ENCODE assay signal across 12 cellular contexts in the genomic region with DNA sequence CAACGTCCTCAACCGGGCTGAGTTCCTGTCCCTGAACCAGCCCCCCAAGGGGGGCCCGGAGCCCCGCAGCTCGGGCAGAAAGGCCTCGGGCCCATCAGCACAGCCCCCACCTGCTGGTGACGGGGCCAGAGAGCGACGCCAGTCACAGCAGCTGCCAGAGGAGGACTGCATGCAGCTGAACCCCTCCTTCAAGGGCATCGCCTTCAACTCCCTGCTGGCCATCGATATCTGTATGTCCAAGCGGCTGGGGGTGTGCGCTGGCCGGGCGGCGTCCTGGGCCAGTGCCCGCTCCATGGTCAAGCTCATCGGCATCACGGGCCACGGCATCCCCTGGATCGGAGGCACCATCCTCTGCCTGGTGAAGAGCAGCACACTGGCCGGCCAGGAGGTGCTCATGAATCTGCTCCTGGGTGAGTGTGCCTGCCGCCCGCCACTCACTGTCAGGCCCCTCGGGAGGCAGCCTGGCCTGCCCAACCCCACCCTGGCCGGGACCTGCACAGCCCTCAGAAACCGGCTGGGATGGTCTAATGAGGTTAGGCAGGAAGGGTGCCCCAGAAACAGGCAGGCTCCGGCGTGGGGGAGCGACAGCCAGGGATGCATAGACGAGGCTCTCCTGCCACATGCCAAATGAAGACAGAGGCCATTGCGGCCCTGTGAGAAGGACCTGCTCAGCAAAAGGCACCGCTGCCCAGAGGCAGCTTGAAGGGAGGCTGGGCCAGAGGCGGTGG. TPM values are rescaled to one million over a fixed set of nuclear protein-coding genes. Genes with fewer than 3 reads are reported as not detected.
DNase-seq lines count a peak whose midpoint lies in the region; ATAC-seq and TF ChIP-seq lines count a peak whose summit lies in the region.
"Had no signal": no experiment of that assay in that cellular context is flagged by ENCODE, and none has a peak within 500 bp of the region (broad histone marks: within the 10 kb centered on the region; RNA-seq: fewer than 3 reads in every experiment).

No MANE protein-coding gene starts in this region.

- H3K4me3 ChIP-seq in SK-N-SH (ENCODE audit: low read depth in 2 of 2, low read length in 1 of 2), result peak overlapping the region; percentile 57 to 66
- peak overlapping the region; percentile 69 for H3K4me3 ChIP-seq in fibroblast of the aortic adventitia (ENCODE audit: low read depth, low read length)
- peak overlapping the region; percentile 23 for H3K4me3 ChIP-seq in neuron (ENCODE audit: low read length)

- POLR2A ChIA-PET in SK-N-SH (lab: Yijun Ruan, JAX), result interaction anchor here (0.8 to 1.9 kb wide), 3 partner anchors 11 to 15 kb away, joined by 3 to 6 read pairs (median 3); no protein-coding TSS in a partner anchor

- peaks cover 21% of the 10 kb centered on the region for H3K79me2 ChIP-seq in SK-N-SH (ENCODE audit: insufficient read depth)

- no peaks in the 10 kb centered on the region for H3K9me3 ChIP-seq in SK-N-SH
- H3K9me3 ChIP-seq in neuron (ENCODE audit: low read length), result no peaks in the 10 kb centered on the region

- ATAC-seq in activated T-cell treated with anti-CD3 and anti-CD28 coated beads, Interleukin-2, amount 50 U/mL, for 72 hours (replicated peaks in 1 of 2), result no peak
- no peak for ATAC-seq in HG02642 (IDR thresholded peaks at IDR 0.05; ENCODE audit: poor library complexity, unreplicated experiment)

- H3K36me3 Mint-ChIP-seq in activated T-cell treated with anti-CD3 and anti-CD28 coated beads, Interleukin-2, amount 50 U/mL, for 72 hours (ENCODE audit: insufficient read depth in 2 of 2), result no peaks in the 10 kb centered on the region
- H3K36me3 Mint-ChIP-seq: CD4-positive, CD25-positive, alpha-beta regulatory T cell had no signal

- peak overlapping the region; percentile 50 to 83 for H3K27ac ChIP-seq in SK-N-SH (ENCODE audit: low read depth in 2 of 2, low read length in 1 of 2)

- no peaks in the 10 kb centered on the region for H3K27me3 Mint-ChIP-seq in activated T-cell treated with anti-CD3 and anti-CD28 coated beads, Interleukin-2, amount 50 U/mL, for 72 hours (ENCODE audit: low read depth)
- H3K27me3 Mint-ChIP-seq: CD4-positive, CD25-positive, alpha-beta regulatory T cell had no signal

- no peak overlapping the region for H3K4me3 Mint-ChIP-seq in activated T-cell treated with anti-CD3 and anti-CD28 coated beads, Interleukin-2, amount 50 U/mL, for 72 hours
- H3K4me3 Mint-ChIP-seq: CD4-positive, CD25-positive, alpha-beta regulatory T cell had no signal

- WGBS in SK-N-SH (ENCODE audit: low lambda C conversion rate), result 31% methylated on average over 2 of the region's 34 CpGs

- TF ChIP-seq RAD21 in SK-N-SH (IDR thresholded peaks at IDR 0.05; ENCODE audit: low read length), result no peak

- no peak overlapping the region for H3K27ac Mint-ChIP-seq in activated T-cell treated with anti-CD3 and anti-CD28 coated beads, Interleukin-2, amount 50 U/mL, for 72 hours

- TF ChIP-seq EP300 in SK-N-SH (IDR thresholded peaks at IDR 0.05; ENCODE audit: borderline replicate concordance in 1 of 2, low read depth in 1 of 2, low read length in 1 of 2), result no peak

- CTCF ChIA-PET in SK-N-SH (lab: Yijun Ruan, JAX), result interaction anchor here (0.7 to 4.6 kb wide), 7 partner anchors 16 to 112 kb away, joined by 3 to 25 read pairs (median 4); no protein-coding TSS in a partner anchor

- H3K4me1 ChIP-seq in SK-N-SH (ENCODE audit: control insufficient read depth in 1 of 2, insufficient read depth in 2 of 2, low read depth in 1 of 2, low read length in 1 of 2), result peaks cover 7 to 29% of the 10 kb centered on the region in 2 experiments; a peak in 2 of 4 replicates
- H3K4me1 ChIP-seq in neuron (ENCODE audit: insufficient read depth, low read length), result peaks cover 16% of the 10 kb centered on the region

- no peaks in the 10 kb centered on the region for H4K20me1 ChIP-seq in SK-N-SH (ENCODE audit: insufficient read depth)

- H3K9ac ChIP-seq in SK-N-SH, result peak overlapping the region; percentile 77

- DNase-seq in AG08395 (ENCODE audit: low spot score) (peak; percentile 37), SK-N-SH (peak; percentile 80), fibroblast of the aortic adventitia (ENCODE audit: low read depth) (peak; percentile 14), cerebellar cortex (ENCODE audit: low spot score) (no peak)
- no peak for DNase-seq in activated T-cell treated with anti-CD3 and anti-CD28 coated beads, Interleukin-2, amount 50 U/mL, for 72 hours
- no peak for DNase-seq in stimulated activated naive CD4-positive, alpha-beta T cell treated with Interleukin-2 at 50 U/mL for 16 hours (lab: John Stamatoyannopoulos, UW)
- DNase-seq: activated CD4-positive, alpha-beta T cell treated with anti-CD3 and anti-CD28 coated beads for 1 hour; CD4-positive, CD25-positive, alpha-beta regulatory T cell; trophoblast cell had no signal

- H3K36me3 ChIP-seq in SK-N-SH (replicated peaks in 1 of 2; ENCODE audit: control insufficient read depth in 1 of 2, insufficient read depth in 2 of 2, low read length in 1 of 2) (peaks cover 0 to 7% of the 10 kb centered on the region in 2 experiments), neuron (ENCODE audit: insufficient read depth, low read length) (no peaks in the 10 kb centered on the region)

- H2AFZ ChIP-seq in SK-N-SH (ENCODE audit: low read depth), result peak overlapping the region; percentile 88; the same call in 1 of the 2 replicates
- peak overlapping the region; percentile 59 for H2AFZ ChIP-seq in neuron (ENCODE audit: low read depth, low read length)

- no peaks in the 10 kb centered on the region for H3K9me3 Mint-ChIP-seq in activated T-cell treated with anti-CD3 and anti-CD28 coated beads, Interleukin-2, amount 50 U/mL, for 72 hours
- H3K9me3 Mint-ChIP-seq: CD4-positive, CD25-positive, alpha-beta regulatory T cell had no signal

- H3K4me2 ChIP-seq in SK-N-SH, result peak overlapping the region; percentile 95

- H3K4me1 Mint-ChIP-seq in activated T-cell treated with anti-CD3 and anti-CD28 coated beads, Interleukin-2, amount 50 U/mL, for 72 hours (ENCODE audit: low read depth), result no peaks in the 10 kb centered on the region

- H3F3A ChIP-seq in SK-N-SH (replicated peaks; ENCODE audit: insufficient read depth), result no peaks in the 10 kb centered on the region

- no peak for TF ChIP-seq CTCF in SK-N-SH (IDR thresholded peaks at IDR 0.05)
- no peak for TF ChIP-seq CTCF in fibroblast of the aortic adventitia (IDR thresholded peaks at IDR 0.05; ENCODE audit: insufficient read depth, low read length)

- H3K27me3 ChIP-seq in SK-N-SH (ENCODE audit: insufficient read depth) (no peaks in the 10 kb centered on the region), neuron (ENCODE audit: insufficient read depth, low read length) (no peaks in the 10 kb centered on the region)

- no peaks in the 10 kb centered on the region for H3K9me2 ChIP-seq in SK-N-SH

TF ChIP-seq in SK-N-SH, 30 proteins besides CTCF, POLR2A, EP300 and RAD21 (continues in another document):
- TF ChIP-seq MXI1 (IDR thresholded peaks at IDR 0.05; ENCODE audit: low read depth, low read length) (no peak), YY1 (IDR thresholded peaks at IDR 0.05; ENCODE audit: low read depth) (no peak), NFIC (IDR thresholded peaks at IDR 0.05; ENCODE audit: borderline replicate concordance) (no peak), JUND (IDR thresholded peaks at IDR 0.05) (no peak), GABPA (IDR thresholded peaks at IDR 0.05; ENCODE audit: low read depth) (no peak), MEF2A (IDR thresholded peaks at IDR 0.05; ENCODE audit: borderline replicate concordance, low read depth) (no peak), TCF12 (IDR thresholded peaks at IDR 0.05) (no peak), FOXJ3 (CRISPR knock-in tag; IDR thresholded peaks at IDR 0.05) (no peak), NRF1 (IDR thresholded peaks at IDR 0.05; ENCODE audit: low read depth, low read length) (no peak)
- TF ChIP-seq, protein P1, sequence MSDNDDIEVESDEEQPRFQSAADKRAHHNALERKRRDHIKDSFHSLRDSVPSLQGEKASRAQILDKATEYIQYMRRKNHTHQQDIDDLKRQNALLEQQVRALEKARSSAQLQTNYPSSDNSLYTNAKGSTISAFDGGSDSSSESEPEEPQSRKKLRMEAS (IDR thresholded peaks at IDR 0.05; ENCODE audit: low read depth), result no peak
- TF ChIP-seq, protein P2, sequence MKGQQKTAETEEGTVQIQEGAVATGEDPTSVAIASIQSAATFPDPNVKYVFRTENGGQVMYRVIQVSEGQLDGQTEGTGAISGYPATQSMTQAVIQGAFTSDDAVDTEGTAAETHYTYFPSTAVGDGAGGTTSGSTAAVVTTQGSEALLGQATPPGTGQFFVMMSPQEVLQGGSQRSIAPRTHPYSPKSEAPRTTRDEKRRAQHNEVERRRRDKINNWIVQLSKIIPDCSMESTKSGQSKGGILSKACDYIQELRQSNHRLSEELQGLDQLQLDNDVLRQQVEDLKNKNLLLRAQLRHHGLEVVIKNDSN (IDR thresholded peaks at IDR 0.05; ENCODE audit: borderline replicate concordance, low read depth), result no peak
- TF ChIP-seq, protein P3, sequence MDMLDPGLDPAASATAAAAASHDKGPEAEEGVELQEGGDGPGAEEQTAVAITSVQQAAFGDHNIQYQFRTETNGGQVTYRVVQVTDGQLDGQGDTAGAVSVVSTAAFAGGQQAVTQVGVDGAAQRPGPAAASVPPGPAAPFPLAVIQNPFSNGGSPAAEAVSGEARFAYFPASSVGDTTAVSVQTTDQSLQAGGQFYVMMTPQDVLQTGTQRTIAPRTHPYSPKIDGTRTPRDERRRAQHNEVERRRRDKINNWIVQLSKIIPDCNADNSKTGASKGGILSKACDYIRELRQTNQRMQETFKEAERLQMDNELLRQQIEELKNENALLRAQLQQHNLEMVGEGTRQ (IDR thresholded peaks at IDR 0.05; ENCODE audit: borderline replicate concordance, low read depth, low read length), result no peak

RNA-seq across cellular contexts. Expression of a gene that starts 0.7 kb away (rescaled TPM):
- 8.6 and 8.8 TPM in 2 replicates for polyA plus RNA-seq in SK-N-SH (2012; rRNA removed)
- 4.0 and 6.4 TPM in 2 replicates for polyA plus RNA-seq in SK-N-SH (2012; cell fraction: cytosol; rRNA removed)
- polyA plus RNA-seq in SK-N-SH (2012; cell fraction: nucleus; rRNA removed), result 8.9 and 10.5 TPM in 2 replicates
- total RNA-seq in fibroblast of the aortic adventitia (ENCODE audit: low replicate concordance), result 5.6 and 9.8 TPM in 2 replicates
- total RNA-seq in activated T-cell treated with anti-CD3 and anti-CD28 coated beads, Interleukin-2, amount 50 U/mL, for 72 hours, result under 1 TPM; 0.23 to 0.31 TPM
- total RNA-seq: CD4-positive, CD25-positive, alpha-beta regulatory T cell; HT-29 had no signal
- polyA plus RNA-seq: CD4-positive, CD25-positive, alpha-beta regulatory T cell had no signal

RNA-seq across cellular contexts. Expression of a gene that starts 13.9 kb away (rescaled TPM):
- 1.0 and 1.5 TPM in 2 replicates for polyA plus RNA-seq in SK-N-SH (2012; rRNA removed)
- polyA plus RNA-seq in SK-N-SH (2012; cell fraction: cytosol; rRNA removed), result 0.37 and 1.1 TPM in 2 replicates
- polyA plus RNA-seq in SK-N-SH (2012; cell fraction: nucleus; rRNA removed), result 1.00 and 1.3 TPM in 2 replicates
- 0.25 and 0.36 TPM in 2 replicates for total RNA-seq in fibroblast of the aortic adventitia (ENCODE audit: low replicate concordance)
- total RNA-seq in activated T-cell treated with anti-CD3 and anti-CD28 coated beads, Interleukin-2, amount 50 U/mL, for 72 hours, result 10 to 100 TPM; 38.0 to 42.3 TPM

Comparison
In these comparisons a context has a peak if more than half of its experiments do, and no peak if none do; other contexts are left out.
1. DNase-seq: peak in AG08395 (single experiment), SK-N-SH (single experiment) and fibroblast of the aortic adventitia (single experiment); none in activated T-cell treated with anti-CD3 and anti-CD28 coated beads, Interleukin-2, amount 50 U/mL, for 72 hours (0 of 2), stimulated activated naive CD4-positive, alpha-beta T cell treated with Interleukin-2 at 50 U/mL for 16 hours (single experiment) and cerebellar cortex (single experiment).
2. RNA of a gene that starts 13.9 kb away (total RNA-seq): 38.0 to 42.3 TPM in activated T-cell treated with anti-CD3 and anti-CD28 coated beads, Interleukin-2, amount 50 U/mL, for 72 hours; 0.25 to 0.36 TPM in fibroblast of the aortic adventitia; every median in the first group is over 10 times any median in the second.
3. Peak in every context shown above with its lines, with median percentiles within 50 percentile points of each other: H3K4me3 ChIP-seq.